Comparison of ENCODE assay signal across 1 cellular context in genomic region chr4:106614446-106614845, GRCh38.
TF ChIP-seq lines count a peak whose summit lies in the region.

No MANE protein-coding gene starts in this region.

TF ChIP-seq in SK-N-SH, 30 proteins besides CTCF, POLR2A, EP300 and RAD21:
- TF ChIP-seq IRF3 (IDR thresholded peaks at IDR 0.05; ENCODE audit: low read depth, low read length) (no peak), USF2 (IDR thresholded peaks at IDR 0.05; ENCODE audit: borderline replicate concordance, low read depth, low read length) (no peak), POLR2AphosphoS5 (IDR thresholded peaks at IDR 0.05; ENCODE audit: low read depth, low read length) (no peak), RCOR1 (IDR thresholded peaks at IDR 0.05; ENCODE audit: low read length) (no peak), GATA2 (CRISPR knock-in tag; IDR thresholded peaks at IDR 0.05) (no peak), TCF12 (IDR thresholded peaks at IDR 0.05) (no peak)
